Comparison of ENCODE assay signal across 1 cellular context in the genomic region with DNA sequence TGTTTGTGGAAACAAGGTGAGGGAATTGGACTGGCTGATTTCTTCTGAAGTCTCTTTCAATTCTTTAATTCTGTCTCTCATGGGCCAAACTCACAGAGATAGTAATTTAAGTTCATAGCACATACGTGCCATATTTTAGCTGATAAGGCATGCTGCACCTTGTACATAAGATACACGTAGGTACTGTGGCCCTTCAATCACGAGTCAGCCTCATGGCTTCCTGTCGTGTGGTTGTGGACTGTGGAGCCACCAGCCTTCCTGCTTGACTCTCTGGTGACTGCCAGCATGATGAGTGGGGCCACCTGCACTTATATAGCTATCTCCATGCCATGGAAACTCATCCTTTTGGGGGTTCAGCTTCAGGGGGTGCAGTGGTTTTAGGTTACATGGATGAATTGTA.
TF ChIP-seq lines count a peak whose summit lies in the region.

No MANE protein-coding gene starts in this region.

TF ChIP-seq in GM12878, 131 proteins besides CTCF, POLR2A, EP300 and RAD21 (continued from another document and continues in another):
- TF ChIP-seq, protein P1, sequence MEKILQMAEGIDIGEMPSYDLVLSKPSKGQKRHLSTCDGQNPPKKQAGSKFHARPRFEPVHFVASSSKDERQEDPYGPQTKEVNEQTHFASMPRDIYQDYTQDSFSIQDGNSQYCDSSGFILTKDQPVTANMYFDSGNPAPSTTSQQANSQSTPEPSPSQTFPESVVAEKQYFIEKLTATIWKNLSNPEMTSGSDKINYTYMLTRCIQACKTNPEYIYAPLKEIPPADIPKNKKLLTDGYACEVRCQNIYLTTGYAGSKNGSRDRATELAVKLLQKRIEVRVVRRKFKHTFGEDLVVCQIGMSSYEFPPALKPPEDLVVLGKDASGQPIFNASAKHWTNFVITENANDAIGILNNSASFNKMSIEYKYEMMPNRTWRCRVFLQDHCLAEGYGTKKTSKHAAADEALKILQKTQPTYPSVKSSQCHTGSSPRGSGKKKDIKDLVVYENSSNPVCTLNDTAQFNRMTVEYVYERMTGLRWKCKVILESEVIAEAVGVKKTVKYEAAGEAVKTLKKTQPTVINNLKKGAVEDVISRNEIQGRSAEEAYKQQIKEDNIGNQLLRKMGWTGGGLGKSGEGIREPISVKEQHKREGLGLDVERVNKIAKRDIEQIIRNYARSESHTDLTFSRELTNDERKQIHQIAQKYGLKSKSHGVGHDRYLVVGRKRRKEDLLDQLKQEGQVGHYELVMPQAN (conservative IDR thresholded peaks at IDR 0.05): no peak
- TF ChIP-seq IKZF2 (IDR thresholded peaks at IDR 0.05): peak in 1 of 2 experiments; percentile 42; a peak in 2 of 4 replicates
- no peak for TF ChIP-seq ZNF274 (IDR thresholded peaks at IDR 0.05; ENCODE audit: insufficient read depth, insufficient read length)
- no peak for TF ChIP-seq GATAD2B (conservative IDR thresholded peaks at IDR 0.05; ENCODE audit: low read depth)
- no peak for TF ChIP-seq WRNIP1 (IDR thresholded peaks at IDR 0.05; ENCODE audit: borderline replicate concordance, low read depth, low read length)
- no peak for TF ChIP-seq MEF2A (IDR thresholded peaks at IDR 0.05; ENCODE audit: insufficient read depth, low read depth, low read length)
- TF ChIP-seq, protein P2, sequence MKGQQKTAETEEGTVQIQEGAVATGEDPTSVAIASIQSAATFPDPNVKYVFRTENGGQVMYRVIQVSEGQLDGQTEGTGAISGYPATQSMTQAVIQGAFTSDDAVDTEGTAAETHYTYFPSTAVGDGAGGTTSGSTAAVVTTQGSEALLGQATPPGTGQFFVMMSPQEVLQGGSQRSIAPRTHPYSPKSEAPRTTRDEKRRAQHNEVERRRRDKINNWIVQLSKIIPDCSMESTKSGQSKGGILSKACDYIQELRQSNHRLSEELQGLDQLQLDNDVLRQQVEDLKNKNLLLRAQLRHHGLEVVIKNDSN (IDR thresholded peaks at IDR 0.05; ENCODE audit: borderline replicate concordance, extremely low read length, insufficient read depth, low read depth, low read length): no peak
- no peak for TF ChIP-seq TARDBP (IDR thresholded peaks at IDR 0.05; ENCODE audit: borderline replicate concordance)
- 0 out of 2 replicates have a peak, but pooled peaks have one; percentile 30 for TF ChIP-seq IKZF1 (conservative IDR thresholded peaks at IDR 0.05)
- TF ChIP-seq, protein P3, sequence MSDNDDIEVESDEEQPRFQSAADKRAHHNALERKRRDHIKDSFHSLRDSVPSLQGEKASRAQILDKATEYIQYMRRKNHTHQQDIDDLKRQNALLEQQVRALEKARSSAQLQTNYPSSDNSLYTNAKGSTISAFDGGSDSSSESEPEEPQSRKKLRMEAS (IDR thresholded peaks at IDR 0.05; ENCODE audit: low read depth, low read length): 0 out of 2 replicates have a peak, but pooled peaks have one; percentile 20
- TF ChIP-seq LARP7 (IDR thresholded peaks at IDR 0.05): no peak
- TF ChIP-seq BACH1 (IDR thresholded peaks at IDR 0.05; ENCODE audit: borderline replicate concordance): no peak
- TF ChIP-seq SRF (IDR thresholded peaks at IDR 0.05; ENCODE audit: low read depth in 2 of 2, low read length in 2 of 2): no peak
- no peak for TF ChIP-seq TAF1 (IDR thresholded peaks at IDR 0.05; ENCODE audit: borderline replicate concordance, low read depth, low read length)
- TF ChIP-seq, protein P4, sequence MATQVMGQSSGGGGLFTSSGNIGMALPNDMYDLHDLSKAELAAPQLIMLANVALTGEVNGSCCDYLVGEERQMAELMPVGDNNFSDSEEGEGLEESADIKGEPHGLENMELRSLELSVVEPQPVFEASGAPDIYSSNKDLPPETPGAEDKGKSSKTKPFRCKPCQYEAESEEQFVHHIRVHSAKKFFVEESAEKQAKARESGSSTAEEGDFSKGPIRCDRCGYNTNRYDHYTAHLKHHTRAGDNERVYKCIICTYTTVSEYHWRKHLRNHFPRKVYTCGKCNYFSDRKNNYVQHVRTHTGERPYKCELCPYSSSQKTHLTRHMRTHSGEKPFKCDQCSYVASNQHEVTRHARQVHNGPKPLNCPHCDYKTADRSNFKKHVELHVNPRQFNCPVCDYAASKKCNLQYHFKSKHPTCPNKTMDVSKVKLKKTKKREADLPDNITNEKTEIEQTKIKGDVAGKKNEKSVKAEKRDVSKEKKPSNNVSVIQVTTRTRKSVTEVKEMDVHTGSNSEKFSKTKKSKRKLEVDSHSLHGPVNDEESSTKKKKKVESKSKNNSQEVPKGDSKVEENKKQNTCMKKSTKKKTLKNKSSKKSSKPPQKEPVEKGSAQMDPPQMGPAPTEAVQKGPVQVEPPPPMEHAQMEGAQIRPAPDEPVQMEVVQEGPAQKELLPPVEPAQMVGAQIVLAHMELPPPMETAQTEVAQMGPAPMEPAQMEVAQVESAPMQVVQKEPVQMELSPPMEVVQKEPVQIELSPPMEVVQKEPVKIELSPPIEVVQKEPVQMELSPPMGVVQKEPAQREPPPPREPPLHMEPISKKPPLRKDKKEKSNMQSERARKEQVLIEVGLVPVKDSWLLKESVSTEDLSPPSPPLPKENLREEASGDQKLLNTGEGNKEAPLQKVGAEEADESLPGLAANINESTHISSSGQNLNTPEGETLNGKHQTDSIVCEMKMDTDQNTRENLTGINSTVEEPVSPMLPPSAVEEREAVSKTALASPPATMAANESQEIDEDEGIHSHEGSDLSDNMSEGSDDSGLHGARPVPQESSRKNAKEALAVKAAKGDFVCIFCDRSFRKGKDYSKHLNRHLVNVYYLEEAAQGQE (IDR thresholded peaks at IDR 0.05; ENCODE audit: low read depth, low read length): no peak
- no peak for TF ChIP-seq ESRRA (IDR thresholded peaks at IDR 0.05; ENCODE audit: low read length)
- no peak for TF ChIP-seq ZNF24 (IDR thresholded peaks at IDR 0.05)
- peak; percentile 55 for TF ChIP-seq MXI1 (IDR thresholded peaks at IDR 0.05; ENCODE audit: low read depth, low read length)
- TF ChIP-seq, protein P5, sequence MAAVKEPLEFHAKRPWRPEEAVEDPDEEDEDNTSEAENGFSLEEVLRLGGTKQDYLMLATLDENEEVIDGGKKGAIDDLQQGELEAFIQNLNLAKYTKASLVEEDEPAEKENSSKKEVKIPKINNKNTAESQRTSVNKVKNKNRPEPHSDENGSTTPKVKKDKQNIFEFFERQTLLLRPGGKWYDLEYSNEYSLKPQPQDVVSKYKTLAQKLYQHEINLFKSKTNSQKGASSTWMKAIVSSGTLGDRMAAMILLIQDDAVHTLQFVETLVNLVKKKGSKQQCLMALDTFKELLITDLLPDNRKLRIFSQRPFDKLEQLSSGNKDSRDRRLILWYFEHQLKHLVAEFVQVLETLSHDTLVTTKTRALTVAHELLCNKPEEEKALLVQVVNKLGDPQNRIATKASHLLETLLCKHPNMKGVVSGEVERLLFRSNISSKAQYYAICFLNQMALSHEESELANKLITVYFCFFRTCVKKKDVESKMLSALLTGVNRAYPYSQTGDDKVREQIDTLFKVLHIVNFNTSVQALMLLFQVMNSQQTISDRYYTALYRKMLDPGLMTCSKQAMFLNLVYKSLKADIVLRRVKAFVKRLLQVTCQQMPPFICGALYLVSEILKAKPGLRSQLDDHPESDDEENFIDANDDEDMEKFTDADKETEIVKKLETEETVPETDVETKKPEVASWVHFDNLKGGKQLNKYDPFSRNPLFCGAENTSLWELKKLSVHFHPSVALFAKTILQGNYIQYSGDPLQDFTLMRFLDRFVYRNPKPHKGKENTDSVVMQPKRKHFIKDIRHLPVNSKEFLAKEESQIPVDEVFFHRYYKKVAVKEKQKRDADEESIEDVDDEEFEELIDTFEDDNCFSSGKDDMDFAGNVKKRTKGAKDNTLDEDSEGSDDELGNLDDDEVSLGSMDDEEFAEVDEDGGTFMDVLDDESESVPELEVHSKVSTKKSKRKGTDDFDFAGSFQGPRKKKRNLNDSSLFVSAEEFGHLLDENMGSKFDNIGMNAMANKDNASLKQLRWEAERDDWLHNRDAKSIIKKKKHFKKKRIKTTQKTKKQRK (IDR thresholded peaks at IDR 0.05; ENCODE audit: low read depth, low read length): no peak
- no peak for TF ChIP-seq RAD51 (IDR thresholded peaks at IDR 0.05)
- TF ChIP-seq MYB (IDR thresholded peaks at IDR 0.05; ENCODE audit: borderline replicate concordance, low read depth, low read length): no peak
- no peak for TF ChIP-seq JUND (IDR thresholded peaks at IDR 0.05; ENCODE audit: low read depth, low read length)
- TF ChIP-seq KAT2A (conservative IDR thresholded peaks at IDR 0.05; ENCODE audit: control insufficient read depth, low read depth, low read length): no peak
- TF ChIP-seq, protein P6, sequence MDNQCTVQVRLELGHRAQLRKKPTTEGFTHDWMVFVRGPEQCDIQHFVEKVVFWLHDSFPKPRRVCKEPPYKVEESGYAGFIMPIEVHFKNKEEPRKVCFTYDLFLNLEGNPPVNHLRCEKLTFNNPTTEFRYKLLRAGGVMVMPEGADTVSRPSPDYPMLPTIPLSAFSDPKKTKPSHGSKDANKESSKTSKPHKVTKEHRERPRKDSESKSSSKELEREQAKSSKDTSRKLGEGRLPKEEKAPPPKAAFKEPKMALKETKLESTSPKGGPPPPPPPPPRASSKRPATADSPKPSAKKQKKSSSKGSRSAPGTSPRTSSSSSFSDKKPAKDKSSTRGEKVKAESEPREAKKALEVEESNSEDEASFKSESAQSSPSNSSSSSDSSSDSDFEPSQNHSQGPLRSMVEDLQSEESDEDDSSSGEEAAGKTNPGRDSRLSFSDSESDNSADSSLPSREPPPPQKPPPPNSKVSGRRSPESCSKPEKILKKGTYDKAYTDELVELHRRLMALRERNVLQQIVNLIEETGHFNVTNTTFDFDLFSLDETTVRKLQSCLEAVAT (IDR thresholded peaks at IDR 0.05): no peak
- no peak for TF ChIP-seq YY1 (IDR thresholded peaks at IDR 0.05; ENCODE audit: low read depth, low read length)
- TF ChIP-seq, protein P7, sequence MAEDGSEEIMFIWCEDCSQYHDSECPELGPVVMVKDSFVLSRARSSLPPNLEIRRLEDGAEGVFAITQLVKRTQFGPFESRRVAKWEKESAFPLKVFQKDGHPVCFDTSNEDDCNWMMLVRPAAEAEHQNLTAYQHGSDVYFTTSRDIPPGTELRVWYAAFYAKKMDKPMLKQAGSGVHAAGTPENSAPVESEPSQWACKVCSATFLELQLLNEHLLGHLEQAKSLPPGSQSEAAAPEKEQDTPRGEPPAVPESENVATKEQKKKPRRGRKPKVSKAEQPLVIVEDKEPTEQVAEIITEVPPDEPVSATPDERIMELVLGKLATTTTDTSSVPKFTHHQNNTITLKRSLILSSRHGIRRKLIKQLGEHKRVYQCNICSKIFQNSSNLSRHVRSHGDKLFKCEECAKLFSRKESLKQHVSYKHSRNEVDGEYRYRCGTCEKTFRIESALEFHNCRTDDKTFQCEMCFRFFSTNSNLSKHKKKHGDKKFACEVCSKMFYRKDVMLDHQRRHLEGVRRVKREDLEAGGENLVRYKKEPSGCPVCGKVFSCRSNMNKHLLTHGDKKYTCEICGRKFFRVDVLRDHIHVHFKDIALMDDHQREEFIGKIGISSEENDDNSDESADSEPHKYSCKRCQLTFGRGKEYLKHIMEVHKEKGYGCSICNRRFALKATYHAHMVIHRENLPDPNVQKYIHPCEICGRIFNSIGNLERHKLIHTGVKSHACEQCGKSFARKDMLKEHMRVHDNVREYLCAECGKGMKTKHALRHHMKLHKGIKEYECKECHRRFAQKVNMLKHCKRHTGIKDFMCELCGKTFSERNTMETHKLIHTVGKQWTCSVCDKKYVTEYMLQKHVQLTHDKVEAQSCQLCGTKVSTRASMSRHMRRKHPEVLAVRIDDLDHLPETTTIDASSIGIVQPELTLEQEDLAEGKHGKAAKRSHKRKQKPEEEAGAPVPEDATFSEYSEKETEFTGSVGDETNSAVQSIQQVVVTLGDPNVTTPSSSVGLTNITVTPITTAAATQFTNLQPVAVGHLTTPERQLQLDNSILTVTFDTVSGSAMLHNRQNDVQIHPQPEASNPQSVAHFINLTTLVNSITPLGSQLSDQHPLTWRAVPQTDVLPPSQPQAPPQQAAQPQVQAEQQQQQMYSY (CRISPR knock-in tag; IDR thresholded peaks at IDR 0.05): no peak
- no peak for TF ChIP-seq NR2C2 (IDR thresholded peaks at IDR 0.05; ENCODE audit: borderline replicate concordance, control insufficient read depth, insufficient read length, low read depth)
- TF ChIP-seq, protein P8, sequence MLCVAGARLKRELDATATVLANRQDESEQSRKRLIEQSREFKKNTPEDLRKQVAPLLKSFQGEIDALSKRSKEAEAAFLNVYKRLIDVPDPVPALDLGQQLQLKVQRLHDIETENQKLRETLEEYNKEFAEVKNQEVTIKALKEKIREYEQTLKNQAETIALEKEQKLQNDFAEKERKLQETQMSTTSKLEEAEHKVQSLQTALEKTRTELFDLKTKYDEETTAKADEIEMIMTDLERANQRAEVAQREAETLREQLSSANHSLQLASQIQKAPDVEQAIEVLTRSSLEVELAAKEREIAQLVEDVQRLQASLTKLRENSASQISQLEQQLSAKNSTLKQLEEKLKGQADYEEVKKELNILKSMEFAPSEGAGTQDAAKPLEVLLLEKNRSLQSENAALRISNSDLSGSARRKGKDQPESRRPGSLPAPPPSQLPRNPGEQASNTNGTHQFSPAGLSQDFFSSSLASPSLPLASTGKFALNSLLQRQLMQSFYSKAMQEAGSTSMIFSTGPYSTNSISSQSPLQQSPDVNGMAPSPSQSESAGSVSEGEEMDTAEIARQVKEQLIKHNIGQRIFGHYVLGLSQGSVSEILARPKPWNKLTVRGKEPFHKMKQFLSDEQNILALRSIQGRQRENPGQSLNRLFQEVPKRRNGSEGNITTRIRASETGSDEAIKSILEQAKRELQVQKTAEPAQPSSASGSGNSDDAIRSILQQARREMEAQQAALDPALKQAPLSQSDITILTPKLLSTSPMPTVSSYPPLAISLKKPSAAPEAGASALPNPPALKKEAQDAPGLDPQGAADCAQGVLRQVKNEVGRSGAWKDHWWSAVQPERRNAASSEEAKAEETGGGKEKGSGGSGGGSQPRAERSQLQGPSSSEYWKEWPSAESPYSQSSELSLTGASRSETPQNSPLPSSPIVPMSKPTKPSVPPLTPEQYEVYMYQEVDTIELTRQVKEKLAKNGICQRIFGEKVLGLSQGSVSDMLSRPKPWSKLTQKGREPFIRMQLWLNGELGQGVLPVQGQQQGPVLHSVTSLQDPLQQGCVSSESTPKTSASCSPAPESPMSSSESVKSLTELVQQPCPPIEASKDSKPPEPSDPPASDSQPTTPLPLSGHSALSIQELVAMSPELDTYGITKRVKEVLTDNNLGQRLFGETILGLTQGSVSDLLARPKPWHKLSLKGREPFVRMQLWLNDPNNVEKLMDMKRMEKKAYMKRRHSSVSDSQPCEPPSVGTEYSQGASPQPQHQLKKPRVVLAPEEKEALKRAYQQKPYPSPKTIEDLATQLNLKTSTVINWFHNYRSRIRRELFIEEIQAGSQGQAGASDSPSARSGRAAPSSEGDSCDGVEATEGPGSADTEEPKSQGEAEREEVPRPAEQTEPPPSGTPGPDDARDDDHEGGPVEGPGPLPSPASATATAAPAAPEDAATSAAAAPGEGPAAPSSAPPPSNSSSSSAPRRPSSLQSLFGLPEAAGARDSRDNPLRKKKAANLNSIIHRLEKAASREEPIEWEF (IDR thresholded peaks at IDR 0.05; ENCODE audit: insufficient replicate concordance, low read depth, low read length): no peak
- no peak for TF ChIP-seq ATF7 (IDR thresholded peaks at IDR 0.05; ENCODE audit: low read depth)
- TF ChIP-seq, protein P9, sequence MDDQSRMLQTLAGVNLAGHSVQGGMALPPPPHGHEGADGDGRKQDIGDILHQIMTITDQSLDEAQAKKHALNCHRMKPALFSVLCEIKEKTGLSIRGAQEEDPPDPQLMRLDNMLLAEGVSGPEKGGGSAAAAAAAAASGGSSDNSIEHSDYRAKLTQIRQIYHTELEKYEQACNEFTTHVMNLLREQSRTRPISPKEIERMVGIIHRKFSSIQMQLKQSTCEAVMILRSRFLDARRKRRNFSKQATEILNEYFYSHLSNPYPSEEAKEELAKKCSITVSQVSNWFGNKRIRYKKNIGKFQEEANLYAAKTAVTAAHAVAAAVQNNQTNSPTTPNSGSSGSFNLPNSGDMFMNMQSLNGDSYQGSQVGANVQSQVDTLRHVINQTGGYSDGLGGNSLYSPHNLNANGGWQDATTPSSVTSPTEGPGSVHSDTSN (IDR thresholded peaks at IDR 0.05; ENCODE audit: insufficient replicate concordance, low read depth, low read length): peak; percentile 29
- no peak for TF ChIP-seq DPF2 (IDR thresholded peaks at IDR 0.05)
- TF ChIP-seq PML (IDR thresholded peaks at IDR 0.05; ENCODE audit: low read length): no peak
- no peak for TF ChIP-seq SMAD5 (IDR thresholded peaks at IDR 0.05; ENCODE audit: low read depth)
- no peak for TF ChIP-seq ZNF217 (IDR thresholded peaks at IDR 0.05)
